Comparison of ENCODE assay signal across 14 cellular contexts in the genomic region with DNA sequence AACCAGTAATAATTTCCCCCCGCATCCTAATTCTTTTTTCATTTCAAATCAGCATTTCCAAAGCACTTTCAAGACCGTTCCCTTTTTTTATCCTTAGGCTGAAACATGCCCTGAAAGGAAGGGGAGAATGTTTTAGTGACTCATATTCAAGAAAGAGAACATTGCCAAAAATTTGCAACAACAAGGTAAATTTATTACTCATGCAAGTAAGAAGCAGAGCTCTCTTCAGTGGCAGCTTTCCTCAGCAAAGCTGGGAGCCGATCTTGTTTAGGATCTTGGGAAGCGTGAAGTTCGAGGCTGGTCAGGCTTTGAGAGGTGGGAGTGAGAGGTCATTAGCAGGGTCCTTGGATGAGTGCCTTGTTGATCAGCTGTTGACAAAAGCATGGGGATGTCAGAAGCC.
DNase-seq lines count a peak whose midpoint lies in the region; ATAC-seq and TF ChIP-seq lines count a peak whose summit lies in the region.
"Had no signal": no experiment of that assay in that cellular context is flagged by ENCODE, and none has a peak within 500 bp of the region (broad histone marks: within the 10 kb centered on the region; RNA-seq: fewer than 3 reads in every experiment).

No MANE protein-coding gene starts in this region.

- CTCF ChIA-PET in activated CD4-positive, alpha-beta memory T cell treated with anti-CD3 and anti-CD28 coated beads, Interleukin-2, amount 10 ng/mL, durations not matched to agents 7 days and 5 days (lab: Charles Lee): interaction anchor here (1.1 to 1.3 kb wide), 2 partner anchors 135 to 176 kb away, joined by 3 to 4 read pairs; no protein-coding TSS in a partner anchor

- H3K27me3 Mint-ChIP-seq in nephron (ENCODE audit: low read depth): no peaks in the 10 kb centered on the region
- no peaks in the 10 kb centered on the region for H3K27me3 Mint-ChIP-seq in activated CD4-positive, alpha-beta memory T cell treated with anti-CD3 and anti-CD28 coated beads, Interleukin-2, amount 10 ng/mL, durations not matched to agents 7 days and 5 days
- H3K27me3 Mint-ChIP-seq: stimulated activated naive B cell treated with anti-CD40 and anti-IgM and Interleukin-4, amounts not matched to agents 10 μg/mL and 1 μg/mL and 100 μg/mL, for 72 hours had no signal

- H3K36me3 Mint-ChIP-seq in nephron (ENCODE audit: low read depth): no peaks in the 10 kb centered on the region
- no peaks in the 10 kb centered on the region for H3K36me3 Mint-ChIP-seq in activated CD4-positive, alpha-beta memory T cell treated with anti-CD3 and anti-CD28 coated beads, Interleukin-2, amount 10 ng/mL, durations not matched to agents 7 days and 5 days (ENCODE audit: low read depth)
- H3K36me3 Mint-ChIP-seq: stimulated activated naive B cell treated with anti-CD40 and anti-IgM and Interleukin-4, amounts not matched to agents 10 μg/mL and 1 μg/mL and 100 μg/mL, for 72 hours had no signal

- H3K4me3 Mint-ChIP-seq in nephron: peak overlapping the region in 2 of 3 experiments; percentile 12 to 29
- H3K4me3 Mint-ChIP-seq in activated CD4-positive, alpha-beta memory T cell treated with anti-CD3 and anti-CD28 coated beads, Interleukin-2, amount 10 ng/mL, durations not matched to agents 7 days and 5 days: no peak overlapping the region
- H3K4me3 Mint-ChIP-seq: stimulated activated naive B cell treated with anti-CD40 and anti-IgM and Interleukin-4, amounts not matched to agents 10 μg/mL and 1 μg/mL and 100 μg/mL, for 72 hours had no signal

- POLR2A ChIA-PET in activated CD4-positive, alpha-beta memory T cell treated with anti-CD3 and anti-CD28 coated beads, Interleukin-2, amount 10 ng/mL, durations not matched to agents 7 days and 5 days (lab: Charles Lee): interaction anchor here (1.9 kb wide), 1 partner anchor 75 kb away, joined by 5 read pairs; no protein-coding TSS in a partner anchor

- TF ChIP-seq CTCF in AG09319 (IDR thresholded peaks at IDR 0.05; ENCODE audit: low read depth, low read length): no peak
- TF ChIP-seq CTCF in nephron (IDR thresholded peaks at IDR 0.05; ENCODE audit: unreplicated experiment in 3 of 3): no peak

- no peaks in the 10 kb centered on the region for H3K9me3 Mint-ChIP-seq in nephron
- H3K9me3 Mint-ChIP-seq in activated CD4-positive, alpha-beta memory T cell treated with anti-CD3 and anti-CD28 coated beads, Interleukin-2, amount 10 ng/mL, durations not matched to agents 7 days and 5 days: no peaks in the 10 kb centered on the region

- peak; percentile 47 for DNase-seq in AG09319 (ENCODE audit: extremely low read depth, low read depth)
- peak; percentile 77 for DNase-seq in NCI-H226
- DNase-seq in dedifferentiated amniotic fluid mesenchymal stem cell (ENCODE audit: extremely low spot score): peak; percentile 93
- no peak for DNase-seq in stimulated activated CD8-positive, alpha-beta memory T cell treated with anti-CD3 and anti-CD28 coated beads, Interleukin-4, amount 100 ng/mL, for 48 hours
- no peak for DNase-seq in activated CD4-positive, alpha-beta memory T cell treated with anti-CD3 and anti-CD28 coated beads, Interleukin-2, amount 10 ng/mL, durations not matched to agents 7 days and 5 days
- DNase-seq: activated CD8-positive, alpha-beta memory T cell treated with anti-CD3 and anti-CD28 coated beads, Interleukin-2, amount 50 U/mL, for 4 hours; Caco-2; effector CD8-positive, alpha-beta T cell; H7; NCI-H2171; stimulated activated naive B cell treated with anti-CD40 and anti-IgM and Interleukin-4, amounts not matched to agents 10 μg/mL and 1 μg/mL and 100 μg/mL, for 72 hours had no signal

- no peak for ATAC-seq in GM18873 (IDR thresholded peaks at IDR 0.05; ENCODE audit: low FRiP score, unreplicated experiment)
- ATAC-seq in GM21723 (IDR thresholded peaks at IDR 0.05; ENCODE audit: unreplicated experiment): no peak
- ATAC-seq: stimulated activated naive B cell treated with anti-CD40 and anti-IgM and Interleukin-4, amounts not matched to agents 10 μg/mL and 1 μg/mL and 100 μg/mL, for 72 hours had no signal

- H3K4me1 Mint-ChIP-seq in nephron: peaks cover 23% of the 10 kb centered on the region
- peaks cover 50% of the 10 kb centered on the region for H3K4me1 Mint-ChIP-seq in activated CD4-positive, alpha-beta memory T cell treated with anti-CD3 and anti-CD28 coated beads, Interleukin-2, amount 10 ng/mL, durations not matched to agents 7 days and 5 days

- peak overlapping the region; percentile 61 to 83 (median 80) for H3K27ac Mint-ChIP-seq in nephron
- no peak overlapping the region for H3K27ac Mint-ChIP-seq in activated CD4-positive, alpha-beta memory T cell treated with anti-CD3 and anti-CD28 coated beads, Interleukin-2, amount 10 ng/mL, durations not matched to agents 7 days and 5 days
- H3K27ac Mint-ChIP-seq: stimulated activated naive B cell treated with anti-CD40 and anti-IgM and Interleukin-4, amounts not matched to agents 10 μg/mL and 1 μg/mL and 100 μg/mL, for 72 hours had no signal

Comparison
In these comparisons a context has a peak if more than half of its experiments do, and no peak if none do; other contexts are left out.
1. DNase-seq: peak in AG09319 (single experiment), NCI-H226 (single experiment) and dedifferentiated amniotic fluid mesenchymal stem cell (single experiment); none in stimulated activated CD8-positive, alpha-beta memory T cell treated with anti-CD3 and anti-CD28 coated beads, Interleukin-4, amount 100 ng/mL, for 48 hours (single experiment) and activated CD4-positive, alpha-beta memory T cell treated with anti-CD3 and anti-CD28 coated beads, Interleukin-2, amount 10 ng/mL, durations not matched to agents 7 days and 5 days (single experiment).